In the genomic region with DNA sequence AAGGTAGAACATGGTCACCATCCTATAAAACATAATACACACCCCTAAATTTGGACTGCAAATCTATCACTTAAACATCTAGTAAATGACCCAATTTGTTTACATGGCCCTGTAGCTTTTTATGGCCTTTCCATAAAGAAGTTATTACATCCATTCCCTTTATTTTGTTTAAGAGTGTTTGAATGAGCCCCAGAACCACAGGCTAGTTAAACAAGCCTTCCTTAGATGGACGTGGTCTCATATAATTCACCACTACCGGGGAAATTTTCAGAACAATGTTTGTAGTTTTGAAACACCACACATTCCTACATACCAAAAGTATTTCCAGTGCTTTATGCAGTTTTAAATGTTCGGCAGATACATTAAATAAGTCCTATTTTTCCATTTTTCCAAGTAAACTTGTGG, we compare ENCODE assay signal across 1 cellular context.
TF ChIP-seq lines count a peak whose summit lies in the region.

No MANE protein-coding gene starts in this region.

TF ChIP-seq in SK-N-SH, 30 proteins besides CTCF, POLR2A, EP300 and RAD21 (continued from another document):
- TF ChIP-seq, protein P1, sequence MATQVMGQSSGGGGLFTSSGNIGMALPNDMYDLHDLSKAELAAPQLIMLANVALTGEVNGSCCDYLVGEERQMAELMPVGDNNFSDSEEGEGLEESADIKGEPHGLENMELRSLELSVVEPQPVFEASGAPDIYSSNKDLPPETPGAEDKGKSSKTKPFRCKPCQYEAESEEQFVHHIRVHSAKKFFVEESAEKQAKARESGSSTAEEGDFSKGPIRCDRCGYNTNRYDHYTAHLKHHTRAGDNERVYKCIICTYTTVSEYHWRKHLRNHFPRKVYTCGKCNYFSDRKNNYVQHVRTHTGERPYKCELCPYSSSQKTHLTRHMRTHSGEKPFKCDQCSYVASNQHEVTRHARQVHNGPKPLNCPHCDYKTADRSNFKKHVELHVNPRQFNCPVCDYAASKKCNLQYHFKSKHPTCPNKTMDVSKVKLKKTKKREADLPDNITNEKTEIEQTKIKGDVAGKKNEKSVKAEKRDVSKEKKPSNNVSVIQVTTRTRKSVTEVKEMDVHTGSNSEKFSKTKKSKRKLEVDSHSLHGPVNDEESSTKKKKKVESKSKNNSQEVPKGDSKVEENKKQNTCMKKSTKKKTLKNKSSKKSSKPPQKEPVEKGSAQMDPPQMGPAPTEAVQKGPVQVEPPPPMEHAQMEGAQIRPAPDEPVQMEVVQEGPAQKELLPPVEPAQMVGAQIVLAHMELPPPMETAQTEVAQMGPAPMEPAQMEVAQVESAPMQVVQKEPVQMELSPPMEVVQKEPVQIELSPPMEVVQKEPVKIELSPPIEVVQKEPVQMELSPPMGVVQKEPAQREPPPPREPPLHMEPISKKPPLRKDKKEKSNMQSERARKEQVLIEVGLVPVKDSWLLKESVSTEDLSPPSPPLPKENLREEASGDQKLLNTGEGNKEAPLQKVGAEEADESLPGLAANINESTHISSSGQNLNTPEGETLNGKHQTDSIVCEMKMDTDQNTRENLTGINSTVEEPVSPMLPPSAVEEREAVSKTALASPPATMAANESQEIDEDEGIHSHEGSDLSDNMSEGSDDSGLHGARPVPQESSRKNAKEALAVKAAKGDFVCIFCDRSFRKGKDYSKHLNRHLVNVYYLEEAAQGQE (IDR thresholded peaks at IDR 0.05; ENCODE audit: low read depth, low read length), result no peak
- TF ChIP-seq, protein P2, sequence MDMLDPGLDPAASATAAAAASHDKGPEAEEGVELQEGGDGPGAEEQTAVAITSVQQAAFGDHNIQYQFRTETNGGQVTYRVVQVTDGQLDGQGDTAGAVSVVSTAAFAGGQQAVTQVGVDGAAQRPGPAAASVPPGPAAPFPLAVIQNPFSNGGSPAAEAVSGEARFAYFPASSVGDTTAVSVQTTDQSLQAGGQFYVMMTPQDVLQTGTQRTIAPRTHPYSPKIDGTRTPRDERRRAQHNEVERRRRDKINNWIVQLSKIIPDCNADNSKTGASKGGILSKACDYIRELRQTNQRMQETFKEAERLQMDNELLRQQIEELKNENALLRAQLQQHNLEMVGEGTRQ (IDR thresholded peaks at IDR 0.05; ENCODE audit: borderline replicate concordance, low read depth, low read length), result no peak
- TF ChIP-seq FOSL2 (IDR thresholded peaks at IDR 0.05; ENCODE audit: borderline replicate concordance, low read depth) (no peak), MEF2A (IDR thresholded peaks at IDR 0.05; ENCODE audit: borderline replicate concordance, low read depth) (no peak), RXRA (IDR thresholded peaks at IDR 0.05; ENCODE audit: borderline replicate concordance, low read depth) (no peak), FOXJ3 (CRISPR knock-in tag; IDR thresholded peaks at IDR 0.05) (no peak), EZH2phosphoT487 (IDR thresholded peaks at IDR 0.05; ENCODE audit: borderline replicate concordance, low read depth) (no peak), CHD2 (IDR thresholded peaks at IDR 0.05; ENCODE audit: low read length, partially characterized antibody) (no peak), TCF12 (IDR thresholded peaks at IDR 0.05) (no peak), RCOR1 (IDR thresholded peaks at IDR 0.05; ENCODE audit: low read length) (no peak), MXI1 (IDR thresholded peaks at IDR 0.05; ENCODE audit: low read depth, low read length) (no peak), POLR2AphosphoS5 (IDR thresholded peaks at IDR 0.05; ENCODE audit: low read depth, low read length) (no peak)
- TF ChIP-seq, protein P3, sequence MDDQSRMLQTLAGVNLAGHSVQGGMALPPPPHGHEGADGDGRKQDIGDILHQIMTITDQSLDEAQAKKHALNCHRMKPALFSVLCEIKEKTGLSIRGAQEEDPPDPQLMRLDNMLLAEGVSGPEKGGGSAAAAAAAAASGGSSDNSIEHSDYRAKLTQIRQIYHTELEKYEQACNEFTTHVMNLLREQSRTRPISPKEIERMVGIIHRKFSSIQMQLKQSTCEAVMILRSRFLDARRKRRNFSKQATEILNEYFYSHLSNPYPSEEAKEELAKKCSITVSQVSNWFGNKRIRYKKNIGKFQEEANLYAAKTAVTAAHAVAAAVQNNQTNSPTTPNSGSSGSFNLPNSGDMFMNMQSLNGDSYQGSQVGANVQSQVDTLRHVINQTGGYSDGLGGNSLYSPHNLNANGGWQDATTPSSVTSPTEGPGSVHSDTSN (IDR thresholded peaks at IDR 0.05), result no peak
- TF ChIP-seq, protein P4, sequence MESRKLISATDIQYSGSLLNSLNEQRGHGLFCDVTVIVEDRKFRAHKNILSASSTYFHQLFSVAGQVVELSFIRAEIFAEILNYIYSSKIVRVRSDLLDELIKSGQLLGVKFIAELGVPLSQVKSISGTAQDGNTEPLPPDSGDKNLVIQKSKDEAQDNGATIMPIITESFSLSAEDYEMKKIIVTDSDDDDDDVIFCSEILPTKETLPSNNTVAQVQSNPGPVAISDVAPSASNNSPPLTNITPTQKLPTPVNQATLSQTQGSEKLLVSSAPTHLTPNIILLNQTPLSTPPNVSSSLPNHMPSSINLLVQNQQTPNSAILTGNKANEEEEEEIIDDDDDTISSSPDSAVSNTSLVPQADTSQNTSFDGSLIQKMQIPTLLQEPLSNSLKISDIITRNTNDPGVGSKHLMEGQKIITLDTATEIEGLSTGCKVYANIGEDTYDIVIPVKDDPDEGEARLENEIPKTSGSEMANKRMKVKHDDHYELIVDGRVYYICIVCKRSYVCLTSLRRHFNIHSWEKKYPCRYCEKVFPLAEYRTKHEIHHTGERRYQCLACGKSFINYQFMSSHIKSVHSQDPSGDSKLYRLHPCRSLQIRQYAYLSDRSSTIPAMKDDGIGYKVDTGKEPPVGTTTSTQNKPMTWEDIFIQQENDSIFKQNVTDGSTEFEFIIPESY (IDR thresholded peaks at IDR 0.05; ENCODE audit: borderline replicate concordance, low read depth), result no peak
